ENCODE assay signal across 9 cellular contexts in the genomic region with DNA sequence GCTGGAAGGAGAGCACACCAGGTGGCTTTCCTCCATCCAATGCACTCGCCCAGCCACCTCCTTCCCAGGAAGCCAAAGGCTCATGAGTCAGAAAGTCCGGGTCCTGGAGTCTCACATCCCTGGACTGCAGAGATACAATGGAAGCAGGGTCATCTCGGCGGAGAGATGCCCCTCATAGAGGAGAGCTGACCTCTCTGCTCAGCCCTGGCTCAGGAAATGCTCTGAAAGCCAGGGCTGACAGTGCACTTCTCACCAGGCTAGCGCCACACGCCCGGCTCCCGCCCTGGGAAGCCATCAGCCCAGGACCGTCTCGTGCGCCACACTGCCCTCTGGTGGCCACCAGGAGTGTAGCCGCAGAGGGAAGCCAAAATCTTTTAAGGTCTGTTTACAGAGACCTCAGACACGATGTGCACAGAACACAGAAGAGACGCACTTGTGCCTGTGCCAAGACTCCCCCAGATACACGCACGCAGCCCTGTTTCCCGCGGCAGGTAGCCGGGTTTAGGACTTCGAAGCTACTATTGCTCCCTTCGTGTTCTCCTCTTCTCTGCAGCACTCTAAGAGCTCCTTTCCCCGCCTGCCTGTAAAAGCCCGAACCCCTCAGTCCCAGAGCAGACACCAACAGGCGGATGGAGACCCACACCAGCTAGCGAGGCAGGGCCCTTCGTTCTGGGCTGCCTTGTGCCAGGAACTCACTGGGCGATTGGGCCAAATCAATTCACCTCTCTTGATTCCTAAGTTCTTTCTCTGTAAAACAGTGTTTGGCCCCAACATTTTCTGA. TPM values are rescaled to one million over a fixed set of nuclear protein-coding genes. Genes with fewer than 3 reads are reported as not detected.
DNase-seq lines count a peak whose midpoint lies in the region; ATAC-seq and TF ChIP-seq lines count a peak whose summit lies in the region.
"Had no signal": no experiment of that assay in that cellular context is flagged by ENCODE, and none has a peak within 500 bp of the region (broad histone marks: within the 10 kb centered on the region; RNA-seq: fewer than 3 reads in every experiment).

No MANE protein-coding gene starts in this region.

- H3K36me3 ChIP-seq in endodermal cell (ENCODE audit: control insufficient read depth, insufficient read depth, low read length) = no peaks in the 10 kb centered on the region
- H3K36me3 ChIP-seq in mesendoderm (ENCODE audit: control insufficient read depth, insufficient read depth, low read length) = no peaks in the 10 kb centered on the region

- H3K27me3 ChIP-seq in endodermal cell (ENCODE audit: control insufficient read depth, insufficient read depth, low read length, poor library complexity, severe bottlenecking) (peaks cover 65% of the 10 kb centered on the region), mesendoderm (ENCODE audit: insufficient read depth, low read length, poor library complexity) (no peaks in the 10 kb centered on the region)

- H3K9me3 Mint-ChIP-seq in endodermal cell = no peaks in the 10 kb centered on the region
- H3K9me3 Mint-ChIP-seq: T-helper 1 cell treated with Interleukin-12 subunit alpha and Interleukin-12 subunit beta and Interleukin-4 antibody, amounts not matched to agents 30 μg/mL and 1 μg/mL, for 36 hours had no signal

- H3K9ac ChIP-seq in endodermal cell (ENCODE audit: extremely low read depth, low read length, poor library complexity, severe bottlenecking) = no peak overlapping the region
- H3K9ac ChIP-seq in mesendoderm (ENCODE audit: low read length) = peak overlapping the region; percentile 19

- peak; percentile 71 for ATAC-seq in GM19328 (IDR thresholded peaks at IDR 0.05; ENCODE audit: unreplicated experiment)
- ATAC-seq in HG03457 (IDR thresholded peaks at IDR 0.05; ENCODE audit: unreplicated experiment) = peak; percentile 65

- no peaks in the 10 kb centered on the region for H3K36me3 Mint-ChIP-seq in endodermal cell (ENCODE audit: low read depth)

- no peak overlapping the region for H2AK5ac ChIP-seq in mesendoderm (ENCODE audit: low read length)

- no peak overlapping the region for H4K8ac ChIP-seq in mesendoderm (ENCODE audit: low read depth, low read length)

- no peak overlapping the region for H2BK15ac ChIP-seq in mesendoderm (replicated peaks; ENCODE audit: low read depth)

- no peak overlapping the region for H3K27ac Mint-ChIP-seq in endodermal cell
- H3K27ac Mint-ChIP-seq: T-helper 1 cell treated with Interleukin-12 subunit alpha and Interleukin-12 subunit beta and Interleukin-4 antibody, amounts not matched to agents 30 μg/mL and 1 μg/mL, for 36 hours had no signal

- 20 to 24% methylated on average over 14 to 27 of the region's 27 CpGs for WGBS in endodermal cell (ENCODE audit: insufficient coverage in 1 of 2, insufficient read length in 1 of 2), 2 experiments
- WGBS in mesendoderm (ENCODE audit: extremely low coverage, insufficient coverage, low lambda C conversion rate) = no CpG with 5 or more reads among the region's 27 CpGs

- peak overlapping the region; percentile 7 for H3K4me2 ChIP-seq in mesendoderm (ENCODE audit: low read length)

- H3K4me3 Mint-ChIP-seq in endodermal cell = peak overlapping the region; percentile 34
- H3K4me3 Mint-ChIP-seq: T-helper 1 cell treated with Interleukin-12 subunit alpha and Interleukin-12 subunit beta and Interleukin-4 antibody, amounts not matched to agents 30 μg/mL and 1 μg/mL, for 36 hours had no signal

- TF ChIP-seq CTCF in C4-2B (conservative IDR thresholded peaks at IDR 0.05) (peak; percentile 97), endodermal cell (conservative IDR thresholded peaks at IDR 0.05) (peak; percentile 97)

- peaks cover 8% of the 10 kb centered on the region for H3K4me1 Mint-ChIP-seq in endodermal cell

- no peaks in the 10 kb centered on the region for H3K79me2 ChIP-seq in mesendoderm (ENCODE audit: control insufficient read depth, insufficient read depth, low read length)

- no peak overlapping the region for H2BK120ac ChIP-seq in mesendoderm (ENCODE audit: low read depth, low read length)

- H3K79me1 ChIP-seq in mesendoderm (ENCODE audit: low read length) = no peaks in the 10 kb centered on the region

- peaks cover 67% of the 10 kb centered on the region for H3K27me3 Mint-ChIP-seq in endodermal cell (ENCODE audit: insufficient read depth)

- no peak overlapping the region for H3K4ac ChIP-seq in mesendoderm (ENCODE audit: low read depth, low read length)

- no peak overlapping the region for H3K18ac ChIP-seq in mesendoderm (ENCODE audit: low read length)

- DNase-seq in NCI-H82 treated with DMSO at 0.1 percent for 48 hours (lab: John Stamatoyannopoulos, UW; ENCODE audit: unreplicated experiment) (peak; percentile 46), endodermal cell (peak; percentile 94), mesendoderm (peak; percentile 85)
- DNase-seq in activated CD8-positive, alpha-beta memory T cell treated with anti-CD3 and anti-CD28 coated beads for 24 hours = peak; percentile 87
- DNase-seq in stimulated activated CD8-positive, alpha-beta memory T cell treated with anti-CD3 and anti-CD28 coated beads, Interleukin-4, amount 100 ng/mL, for 1 hour (ENCODE audit: low read depth in 2 of 2, low spot score in 1 of 2) = peak; percentile 28 to 41

- no peak overlapping the region for H4K5ac ChIP-seq in mesendoderm (ENCODE audit: low read length)

- H3K27ac ChIP-seq in C4-2B (no peak overlapping the region), endodermal cell (ENCODE audit: low read depth, low read length) (no peak overlapping the region), mesendoderm (ENCODE audit: low read depth, low read length) (no peak overlapping the region)

- H3K23ac ChIP-seq in mesendoderm (ENCODE audit: low read length) = no peak overlapping the region

- peak overlapping the region; percentile 36 for H3K56ac ChIP-seq in mesendoderm (ENCODE audit: low read length)

- H2BK5ac ChIP-seq in mesendoderm (ENCODE audit: low read length) = no peak overlapping the region

- H3K4me1 ChIP-seq in endodermal cell (ENCODE audit: control insufficient read depth, insufficient read depth, low read length) = no peaks in the 10 kb centered on the region
- H3K4me1 ChIP-seq in mesendoderm (ENCODE audit: control insufficient read depth, low read depth, low read length) = peaks cover 3% of the 10 kb centered on the region

- no peaks in the 10 kb centered on the region for H3K9me3 ChIP-seq in endodermal cell (ENCODE audit: control insufficient read depth, low read length)

- H3K4me3 ChIP-seq in endodermal cell (ENCODE audit: low read length) = no peak overlapping the region
- no peak overlapping the region for H3K4me3 ChIP-seq in mesendoderm (ENCODE audit: low read length)

RNA-seq across cellular contexts. Expression of a gene that starts 9.7 kb away (rescaled TPM):
- total RNA-seq in endodermal cell = under 1 TPM; 0.11 to 0.86 TPM
- polyA plus RNA-seq in endodermal cell (2013, experiment 1 of 2) = 8.6 TPM
- 8.7 TPM for polyA plus RNA-seq in endodermal cell (2013, experiment 2 of 2)
- 0.58 TPM for polyA plus RNA-seq in mesendoderm (2013, experiment 1 of 2)
- polyA plus RNA-seq in mesendoderm (2013, experiment 2 of 2) = 0.55 TPM

Comparison
In these comparisons a context has a peak if more than half of its experiments do, and no peak if none do; other contexts are left out.
1. DNase-seq: peak in every context shown above with its lines; median percentile 94 in endodermal cell; 87 in activated CD8-positive, alpha-beta memory T cell treated with anti-CD3 and anti-CD28 coated beads for 24 hours; 85 in mesendoderm; 46 in NCI-H82 treated with DMSO at 0.1 percent for 48 hours; 34 in stimulated activated CD8-positive, alpha-beta memory T cell treated with anti-CD3 and anti-CD28 coated beads, Interleukin-4, amount 100 ng/mL, for 1 hour.